In genomic region chr1:72034827-72035226, GRCh38 we compare ENCODE assay signal across 22 cellular contexts.
DNase-seq lines count a peak whose midpoint lies in the region; ATAC-seq and TF ChIP-seq lines count a peak whose summit lies in the region.
"Had no signal": no experiment of that assay in that cellular context is flagged by ENCODE, and none has a peak within 500 bp of the region (broad histone marks: within the 10 kb centered on the region; RNA-seq: fewer than 3 reads in every experiment).

No MANE protein-coding gene starts in this region.

- H3K4me2 ChIP-seq in GM23338 (peak overlapping the region; percentile 29; the same call in 1 of the 2 replicates), mesendoderm (ENCODE audit: low read length) (no peak overlapping the region)
- H3K4me2 ChIP-seq: BLaER1, KMS-11 had no signal

- no peak overlapping the region for H3K9ac ChIP-seq in mesendoderm (ENCODE audit: low read length)
- H3K9ac ChIP-seq: BLaER1, KMS-11 had no signal

- H2AFZ ChIP-seq in GM23338 = no peak overlapping the region

- no peaks in the 10 kb centered on the region for H3K9me3 ChIP-seq in mucosa of descending colon
- H3K9me3 ChIP-seq: Peyer's patch had no signal

- no peaks in the 10 kb centered on the region for H3K36me3 ChIP-seq in GM23338 (ENCODE audit: insufficient read depth)
- no peaks in the 10 kb centered on the region for H3K36me3 ChIP-seq in mesendoderm (ENCODE audit: control insufficient read depth, insufficient read depth, low read length)
- H3K36me3 ChIP-seq in mucosa of descending colon (ENCODE audit: low read depth) = no peaks in the 10 kb centered on the region
- H3K36me3 ChIP-seq: BLaER1, Peyer's patch had no signal

- H2AK5ac ChIP-seq in mesendoderm (ENCODE audit: low read length) = no peak overlapping the region

- no peak overlapping the region for H4K5ac ChIP-seq in mesendoderm (ENCODE audit: low read length)

- H3K79me2 ChIP-seq in GM23338 (replicated peaks; ENCODE audit: insufficient read depth) (no peaks in the 10 kb centered on the region), mesendoderm (ENCODE audit: control insufficient read depth, insufficient read depth, low read length) (no peaks in the 10 kb centered on the region)

- H3F3A ChIP-seq in GM23338 (replicated peaks; ENCODE audit: low read depth) = no peaks in the 10 kb centered on the region

- H3K4ac ChIP-seq in mesendoderm (ENCODE audit: low read depth, low read length) = no peak overlapping the region

- no peaks in the 10 kb centered on the region for H3K9me2 ChIP-seq in GM23338 (ENCODE audit: insufficient read depth)

- no peak overlapping the region for H3K23ac ChIP-seq in mesendoderm (ENCODE audit: low read length)

- no peak overlapping the region for H2BK15ac ChIP-seq in mesendoderm (replicated peaks; ENCODE audit: low read depth)

- intact Hi-C loops in mucosa of descending colon (cut with DNase I, micrococcal nuclease) = no loop called here

- H3K18ac ChIP-seq in mesendoderm (ENCODE audit: low read length) = no peak overlapping the region

- H3K4me1 ChIP-seq in GM23338 (ENCODE audit: insufficient read depth) (peaks cover 11% of the 10 kb centered on the region), mesendoderm (ENCODE audit: control insufficient read depth, low read depth, low read length) (no peaks in the 10 kb centered on the region), mucosa of descending colon (ENCODE audit: low read depth) (no peaks in the 10 kb centered on the region)
- H3K4me1 ChIP-seq: BLaER1, Peyer's patch had no signal

- no peaks in the 10 kb centered on the region for H3K27me3 ChIP-seq in GM23338 (ENCODE audit: insufficient read depth)
- H3K27me3 ChIP-seq in mesendoderm (ENCODE audit: insufficient read depth, low read length, poor library complexity) = no peaks in the 10 kb centered on the region
- H3K27me3 ChIP-seq: BLaER1, Peyer's patch had no signal

- peak; percentile 85 for ATAC-seq in GM23338
- ATAC-seq in mucosa of descending colon = no peak

- no peak overlapping the region for H2BK5ac ChIP-seq in mesendoderm (ENCODE audit: low read length)

- H3K56ac ChIP-seq in mesendoderm (ENCODE audit: low read length) = no peak overlapping the region

- peak; percentile 74 for DNase-seq in GM23338 (ENCODE audit: low spot score)
- peak; percentile 80 for DNase-seq in NCI-H146 (lab: John Stamatoyannopoulos, UW)
- DNase-seq in endothelial cell (ENCODE audit: low spot score) = no peak
- DNase-seq in mesendoderm = peak; percentile 5
- no peak for DNase-seq in superior temporal gyrus (ENCODE audit: extremely low spot score)
- no peak for DNase-seq in mucosa of descending colon
- DNase-seq in NCI-H1436 treated with DMSO at 0.1 percent for 48 hours (lab: John Stamatoyannopoulos, UW) = no peak
- DNase-seq: CD4-positive, CD25-positive, alpha-beta regulatory T cell; DMS153; DND-41; NCI-H1048; NCI-H1417; NCI-H187 treated with DMSO at 0.1 percent for 48 hours; NCI-H2171 treated with DMSO at 0.1 percent for 48 hours; NCI-H345; NCI-H510A treated with DMSO at 0.1 percent for 48 hours; Peyer's patch; SIG-M5 had no signal

- peaks cover 33% of the 10 kb centered on the region for H3K4me1 Mint-ChIP-seq in GM23338
- no peaks in the 10 kb centered on the region for H3K4me1 Mint-ChIP-seq in endothelial cell (ENCODE audit: unreplicated experiment)
- H3K4me1 Mint-ChIP-seq: CD4-positive, CD25-positive, alpha-beta regulatory T cell; IgD-negative memory B cell had no signal

- H4K20me1 ChIP-seq in GM23338 (replicated peaks; ENCODE audit: insufficient read depth) = no peaks in the 10 kb centered on the region
- H4K20me1 ChIP-seq: BLaER1 had no signal

- H3K36me3 Mint-ChIP-seq in GM23338 (ENCODE audit: low read depth) (peaks cover 9% of the 10 kb centered on the region; the same call in 2 of the 3 replicates), endothelial cell (ENCODE audit: low read depth, unreplicated experiment) (no peaks in the 10 kb centered on the region)
- H3K36me3 Mint-ChIP-seq: CD4-positive, CD25-positive, alpha-beta regulatory T cell; IgD-negative memory B cell had no signal

- H3K27me3 Mint-ChIP-seq in GM23338 (ENCODE audit: insufficient read depth, low read depth, poor library complexity) = peaks cover 1% of the 10 kb centered on the region
- peaks cover 1% of the 10 kb centered on the region for H3K27me3 Mint-ChIP-seq in endothelial cell (ENCODE audit: unreplicated experiment)
- H3K27me3 Mint-ChIP-seq: CD4-positive, CD25-positive, alpha-beta regulatory T cell; IgD-negative memory B cell had no signal

- no peaks in the 10 kb centered on the region for H3K79me1 ChIP-seq in mesendoderm (ENCODE audit: low read length)

- WGBS in mesendoderm (ENCODE audit: extremely low coverage, insufficient coverage, low lambda C conversion rate) = no CpG with 5 or more reads among the region's 9 CpGs

- H3K4me3 ChIP-seq in GM23338 (no peak overlapping the region), mesendoderm (ENCODE audit: low read length) (no peak overlapping the region), mucosa of descending colon (no peak overlapping the region)
- H3K4me3 ChIP-seq: BLaER1, Peyer's patch, SK-N-MC had no signal

- H2BK120ac ChIP-seq in mesendoderm (ENCODE audit: low read depth, low read length) = no peak overlapping the region

- TF ChIP-seq CTCF in GM23338 (conservative IDR thresholded peaks at IDR 0.05; ENCODE audit: low read depth in 2 of 2) (no peak), endothelial cell (IDR thresholded peaks at IDR 0.05; ENCODE audit: unreplicated experiment) (no peak), mucosa of descending colon (IDR thresholded peaks at IDR 0.05) (no peak)

- no peak overlapping the region for H4K8ac ChIP-seq in mesendoderm (ENCODE audit: low read depth, low read length)

- peak overlapping the region; percentile 83 for H3K27ac Mint-ChIP-seq in GM23338
- peak overlapping the region; percentile 84 for H3K27ac Mint-ChIP-seq in endothelial cell (ENCODE audit: unreplicated experiment)
- H3K27ac Mint-ChIP-seq: CD4-positive, CD25-positive, alpha-beta regulatory T cell; IgD-negative memory B cell had no signal

- H3K9me3 Mint-ChIP-seq in GM23338 (no peaks in the 10 kb centered on the region; the same call in 2 of the 3 replicates), endothelial cell (ENCODE audit: unreplicated experiment) (no peaks in the 10 kb centered on the region)

- no peak overlapping the region for H3K4me3 Mint-ChIP-seq in GM23338
- H3K4me3 Mint-ChIP-seq in endothelial cell (ENCODE audit: unreplicated experiment) = no peak overlapping the region
- H3K4me3 Mint-ChIP-seq: CD4-positive, CD25-positive, alpha-beta regulatory T cell; IgD-negative memory B cell had no signal

- H3K27ac ChIP-seq in GM23338 (ENCODE audit: low read depth) = peak overlapping the region; percentile 75
- H3K27ac ChIP-seq in mesendoderm (ENCODE audit: low read depth, low read length) = no peak overlapping the region
- H3K27ac ChIP-seq: BLaER1, KMS-11, Peyer's patch, SK-N-MC had no signal

TF ChIP-seq in GM23338, 12 proteins besides CTCF, POLR2A, EP300 and RAD21 (continues in another document):
- TF ChIP-seq EZH2phosphoT487 (IDR thresholded peaks at IDR 0.05; ENCODE audit: unreplicated experiment) = no peak
- TF ChIP-seq EZH2 (IDR thresholded peaks at IDR 0.05; ENCODE audit: low read depth, unreplicated experiment) = no peak
- no peak for TF ChIP-seq STAT1 (IDR thresholded peaks at IDR 0.05; ENCODE audit: unreplicated experiment)
- TF ChIP-seq CREB1 (CRISPR knock-in tag; IDR thresholded peaks at IDR 0.05; ENCODE audit: low read depth) = peak; percentile 45

Comparison
In these comparisons a context has a peak if more than half of its experiments do, and no peak if none do; other contexts are left out.
1. DNase-seq: peak in GM23338 (single experiment), NCI-H146 (single experiment) and mesendoderm (single experiment); none in endothelial cell (single experiment), superior temporal gyrus (single experiment), mucosa of descending colon (0 of 3) and NCI-H1436 treated with DMSO at 0.1 percent for 48 hours (single experiment).